ENCODE assay signal across 12 cellular contexts in genomic region chr6:105771313-105771970, GRCh38.
DNase-seq lines count a peak whose midpoint lies in the region; ATAC-seq and TF ChIP-seq lines count a peak whose summit lies in the region.
"Had no signal": no experiment of that assay in that cellular context is flagged by ENCODE, and none has a peak within 500 bp of the region (broad histone marks: within the 10 kb centered on the region; RNA-seq: fewer than 3 reads in every experiment).

No MANE protein-coding gene starts in this region.

- no peak overlapping the region for H3K27ac Mint-ChIP-seq in CD4-positive, alpha-beta memory T cell

- no peak overlapping the region for H3K4me3 ChIP-seq in CD4-positive, alpha-beta memory T cell (ENCODE audit: low read length in 2 of 2)
- H3K4me3 ChIP-seq: SJSA1 had no signal

- POLR2A ChIA-PET in CD4-positive, alpha-beta memory T cell (lab: Charles Lee; ENCODE audit: partially characterized antibody): interaction anchor here (1.1 kb wide), 1 partner anchor 10 kb away, joined by 3 read pairs; no protein-coding TSS in a partner anchor

- H3K27ac ChIP-seq in foreskin keratinocyte: peak overlapping the region; percentile 69
- H3K27ac ChIP-seq in CD4-positive, alpha-beta memory T cell (ENCODE audit: low read depth, low read length): no peak overlapping the region
- H3K27ac ChIP-seq: SJSA1 had no signal

- H3K36me3 Mint-ChIP-seq in CD4-positive, alpha-beta memory T cell: peaks cover 0 to 5% of the 10 kb centered on the region in 2 donors

- peaks cover 0 to 7% of the 10 kb centered on the region in 2 donors for H3K9me3 ChIP-seq in CD4-positive, alpha-beta memory T cell (ENCODE audit: control insufficient read depth in 1 of 2, low read length in 2 of 2)

- intact Hi-C loops in CD4-positive, alpha-beta memory T cell (cut with micrococcal nuclease): no loop called here

- no peak overlapping the region for H3K4me3 Mint-ChIP-seq in CD4-positive, alpha-beta memory T cell

- H3K27me3 Mint-ChIP-seq in CD4-positive, alpha-beta memory T cell: no peaks in the 10 kb centered on the region

- peak; percentile 60 for DNase-seq in HCEC 1CT
- peak in 1 of 2 donors; percentile 74 for DNase-seq in foreskin keratinocyte
- no peak for DNase-seq in CD4-positive, alpha-beta memory T cell
- no peak for DNase-seq in NCI-H2171 treated with DMSO at 0.1 percent for 48 hours (lab: John Stamatoyannopoulos, UW)
- no peak for DNase-seq in AG08396 (ENCODE audit: low spot score)
- DNase-seq: DND-41, NCI-H1436, NCI-H2081, NCI-H510A treated with DMSO at 0.1 percent for 48 hours had no signal

- peaks cover 0 to 25% (median 17%) of the 10 kb centered on the region in 8 donors for H3K9me3 Mint-ChIP-seq in CD4-positive, alpha-beta memory T cell

- no peaks in the 10 kb centered on the region for H3K27me3 ChIP-seq in foreskin keratinocyte
- H3K27me3 ChIP-seq in CD4-positive, alpha-beta memory T cell (ENCODE audit: insufficient read depth, low read length): no peaks in the 10 kb centered on the region
- H3K27me3 ChIP-seq: SJSA1 had no signal

- CTCF ChIA-PET in CD4-positive, alpha-beta memory T cell (lab: Charles Lee; ENCODE audit: partially characterized antibody): no interaction called here

- H3K36me3 ChIP-seq in CD4-positive, alpha-beta memory T cell (ENCODE audit: insufficient read depth, low read length): no peaks in the 10 kb centered on the region
- H3K36me3 ChIP-seq: SJSA1 had no signal

- TF ChIP-seq CTCF in foreskin keratinocyte (conservative IDR thresholded peaks at IDR 0.05): peak; percentile 46

- ATAC-seq in SK-N-SH treated with all-trans-retinoic acid at 6 μM for 48 hours (peak; percentile 41; the same call in 1 of the 3 replicates), foreskin keratinocyte (peak; percentile 74), GM21619 (IDR thresholded peaks at IDR 0.05; ENCODE audit: unreplicated experiment) (no peak)

- H3K4me1 Mint-ChIP-seq in CD4-positive, alpha-beta memory T cell: no peaks in the 10 kb centered on the region

- peaks cover 31% of the 10 kb centered on the region for H3K4me1 ChIP-seq in foreskin keratinocyte
- no peaks in the 10 kb centered on the region for H3K4me1 ChIP-seq in CD4-positive, alpha-beta memory T cell (ENCODE audit: insufficient read depth, low read length)
- H3K4me1 ChIP-seq: SJSA1 had no signal

TF ChIP-seq in SK-N-SH treated with all-trans-retinoic acid at 6 μM for 48 hours, 23 proteins besides CTCF, POLR2A, EP300 and RAD21:
- TF ChIP-seq ARNTL (CRISPR knock-in tag; IDR thresholded peaks at IDR 0.05; ENCODE audit: borderline replicate concordance, low read depth): no peak
- no peak for TF ChIP-seq ZFP30 (CRISPR knock-in tag; IDR thresholded peaks at IDR 0.05)
- no peak for TF ChIP-seq ZNF8 (CRISPR knock-in tag; IDR thresholded peaks at IDR 0.05)
- TF ChIP-seq POU6F1 (CRISPR knock-in tag; IDR thresholded peaks at IDR 0.05; ENCODE audit: borderline replicate concordance, low read depth): no peak
- TF ChIP-seq ESRRG (CRISPR knock-in tag; IDR thresholded peaks at IDR 0.05): no peak
- TF ChIP-seq RARB (CRISPR knock-in tag; IDR thresholded peaks at IDR 0.05): no peak
- TF ChIP-seq CREB5 (CRISPR knock-in tag; IDR thresholded peaks at IDR 0.05; ENCODE audit: low read depth): no peak
- no peak for TF ChIP-seq ZNF565 (CRISPR knock-in tag; conservative IDR thresholded peaks at IDR 0.05; ENCODE audit: low read depth)
